17 cellular contexts compared by ENCODE assay signal in the genomic region with DNA sequence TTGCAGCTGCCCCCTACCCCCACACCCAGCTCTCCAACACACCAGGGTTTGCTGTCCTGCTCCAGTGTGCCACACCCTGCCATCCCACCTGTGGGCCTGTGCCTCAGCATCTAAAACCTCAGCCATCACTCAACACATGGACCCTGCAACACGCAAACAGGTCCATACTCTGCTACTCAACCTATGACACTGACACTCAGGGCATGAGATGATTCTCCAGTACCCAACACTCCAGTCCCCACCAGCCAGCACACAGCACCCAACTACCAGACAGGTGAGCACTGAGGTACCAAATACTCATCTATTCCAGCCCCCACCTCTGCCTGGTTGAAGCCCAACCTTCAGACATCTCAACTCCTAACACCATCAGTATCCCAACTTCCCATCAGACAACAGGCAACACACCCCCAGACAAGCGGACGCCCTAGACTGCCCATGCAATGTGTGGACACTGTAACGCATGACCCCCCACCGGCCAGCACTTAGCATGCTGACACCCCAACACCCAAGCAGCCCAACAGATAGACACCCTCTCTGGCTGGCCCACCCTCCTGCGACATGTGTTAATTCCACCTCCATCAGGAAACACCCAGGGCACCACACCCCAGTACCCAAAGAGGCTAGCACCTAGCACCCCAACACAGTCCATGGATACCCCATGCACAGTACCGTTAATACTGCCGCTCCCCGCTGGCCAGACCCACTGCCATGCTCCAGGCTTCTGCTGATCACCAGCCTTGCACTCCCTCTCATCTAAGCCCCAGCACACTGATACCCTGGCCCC. TPM values are rescaled to one million over a fixed set of nuclear protein-coding genes. Genes with fewer than 3 reads are reported as not detected.
A peak's percentile ranks its signal among the peaks of the same experiment; 100 is the strongest.
DNase-seq lines count a peak whose midpoint lies in the region; ATAC-seq lines count a peak whose summit lies in the region.
"Had no signal": no experiment of that assay in that cellular context is flagged by ENCODE, and none has a peak within 500 bp of the region (broad histone marks: within the 10 kb centered on the region; RNA-seq: fewer than 3 reads in every experiment).

No MANE protein-coding gene starts in this region.

- peaks cover 38% of the 10 kb centered on the region for H3K4me1 Mint-ChIP-seq in stimulated activated naive CD8-positive, alpha-beta T cell treated with anti-CD3 and anti-CD28 coated beads, Interleukin-15, Interleukin-2, amounts not matched to agents 100 ng/mL and 50 ng/mL, for 24 hours (ENCODE audit: low read depth)
- H3K4me1 Mint-ChIP-seq in activated T-helper 2 cell treated with anti-CD3 and anti-CD28 coated beads, Interferon-gamma antibody, Interleukin-2, Interleukin-4, amounts not matched to agents 10 μg/mL and 5 μg/mL and 100 μg/mL, durations not matched to agents 14 hours and 24 hours and 36 hours (ENCODE audit: low read depth): peaks cover 23% of the 10 kb centered on the region
- peaks cover 24 to 53% (median 48%) of the 10 kb centered on the region in 4 donors for H3K4me1 Mint-ChIP-seq in naive thymus-derived CD8-positive, alpha-beta T cell

- DNase-seq in stimulated activated naive CD8-positive, alpha-beta T cell treated with anti-CD3 and anti-CD28 coated beads, Interleukin-15, Interleukin-2, amounts not matched to agents 100 U/mL and 50 U/mL, for 24 hours: no peak
- no peak for DNase-seq in activated T-helper 2 cell treated with anti-CD3 and anti-CD28 coated beads, Interferon-gamma antibody, Interleukin-2, Interleukin-4, amounts not matched to agents 10 μg/mL and 5 μg/mL and 100 μg/mL, durations not matched to agents 14 hours and 24 hours and 36 hours (ENCODE audit: low spot score)
- DNase-seq in naive thymus-derived CD8-positive, alpha-beta T cell: no peak
- no peak for DNase-seq in GOT3 (lab: John Stamatoyannopoulos, UW)
- DNase-seq in islet precursor cell: no peak
- DNase-seq: activated CD4-positive, alpha-beta T cell treated with anti-CD3 and anti-CD28 coated beads for 4 hours; effector CD8-positive, alpha-beta T cell; HFFc6; Karpas-422; NCI-H2029 treated with DMSO at 0.1 percent for 48 hours; NCI-H446 treated with DMSO at 0.1 percent for 48 hours; NK-92 treated with Interleukin-12 subunit alpha and Interleukin-12 subunit beta, amount 100 ng/mL, for 24 hours; stimulated activated naive CD4-positive, alpha-beta T cell treated with Interleukin-2 at 50 U/mL for 16 hours; trophoblast cell had no signal

- no peaks in the 10 kb centered on the region for H3K27me3 Mint-ChIP-seq in stimulated activated naive CD8-positive, alpha-beta T cell treated with anti-CD3 and anti-CD28 coated beads, Interleukin-15, Interleukin-2, amounts not matched to agents 100 ng/mL and 50 ng/mL, for 24 hours
- no peaks in the 10 kb centered on the region for H3K27me3 Mint-ChIP-seq in activated T-helper 2 cell treated with anti-CD3 and anti-CD28 coated beads, Interferon-gamma antibody, Interleukin-2, Interleukin-4, amounts not matched to agents 10 μg/mL and 5 μg/mL and 100 μg/mL, durations not matched to agents 14 hours and 24 hours and 36 hours (ENCODE audit: low read depth)
- no peaks in the 10 kb centered on the region for H3K27me3 Mint-ChIP-seq in naive thymus-derived CD8-positive, alpha-beta T cell

- intact Hi-C loops in activated T-helper 2 cell treated with anti-CD3 and anti-CD28 coated beads, Interferon-gamma antibody, Interleukin-2, Interleukin-4, amounts not matched to agents 10 μg/mL and 5 μg/mL and 100 μg/mL, durations not matched to agents 14 hours and 24 hours and 36 hours (cut with micrococcal nuclease): no loop called here

- POLR2A ChIA-PET in naive thymus-derived CD8-positive, alpha-beta T cell (lab: Charles Lee): interaction anchor here (1.4 to 11.6 kb wide), 2 partner anchors 12 to 25 kb away, joined by 3 to 159 read pairs; a partner anchor contains a TSS

- peak overlapping the region; percentile 43 for H3K27ac Mint-ChIP-seq in stimulated activated naive CD8-positive, alpha-beta T cell treated with anti-CD3 and anti-CD28 coated beads, Interleukin-15, Interleukin-2, amounts not matched to agents 100 ng/mL and 50 ng/mL, for 24 hours
- peak overlapping the region; percentile 13 for H3K27ac Mint-ChIP-seq in activated T-helper 2 cell treated with anti-CD3 and anti-CD28 coated beads, Interferon-gamma antibody, Interleukin-2, Interleukin-4, amounts not matched to agents 10 μg/mL and 5 μg/mL and 100 μg/mL, durations not matched to agents 14 hours and 24 hours and 36 hours
- peak overlapping the region; percentile 17 to 92 (median 61) for H3K27ac Mint-ChIP-seq in naive thymus-derived CD8-positive, alpha-beta T cell
- H3K27ac Mint-ChIP-seq: HFFc6 had no signal

- ATAC-seq in stimulated activated naive CD8-positive, alpha-beta T cell treated with anti-CD3 and anti-CD28 coated beads, Interleukin-15, Interleukin-2, amounts not matched to agents 100 U/mL and 50 U/mL, for 24 hours: no peak
- ATAC-seq in naive thymus-derived CD8-positive, alpha-beta T cell: no peak
- ATAC-seq in HG03095 (IDR thresholded peaks at IDR 0.05; ENCODE audit: unreplicated experiment): no peak
- ATAC-seq: sciatic nerve had no signal

- H3K9me3 Mint-ChIP-seq in stimulated activated naive CD8-positive, alpha-beta T cell treated with anti-CD3 and anti-CD28 coated beads, Interleukin-15, Interleukin-2, amounts not matched to agents 100 ng/mL and 50 ng/mL, for 24 hours: no peaks in the 10 kb centered on the region
- H3K9me3 Mint-ChIP-seq in activated T-helper 2 cell treated with anti-CD3 and anti-CD28 coated beads, Interferon-gamma antibody, Interleukin-2, Interleukin-4, amounts not matched to agents 10 μg/mL and 5 μg/mL and 100 μg/mL, durations not matched to agents 14 hours and 24 hours and 36 hours: no peaks in the 10 kb centered on the region
- H3K9me3 Mint-ChIP-seq in naive thymus-derived CD8-positive, alpha-beta T cell: no peaks in the 10 kb centered on the region
- H3K9me3 Mint-ChIP-seq: HFFc6 had no signal

- H3K4me3 Mint-ChIP-seq in stimulated activated naive CD8-positive, alpha-beta T cell treated with anti-CD3 and anti-CD28 coated beads, Interleukin-15, Interleukin-2, amounts not matched to agents 100 ng/mL and 50 ng/mL, for 24 hours: no peak overlapping the region
- no peak overlapping the region for H3K4me3 Mint-ChIP-seq in activated T-helper 2 cell treated with anti-CD3 and anti-CD28 coated beads, Interferon-gamma antibody, Interleukin-2, Interleukin-4, amounts not matched to agents 10 μg/mL and 5 μg/mL and 100 μg/mL, durations not matched to agents 14 hours and 24 hours and 36 hours (ENCODE audit: low read depth)
- no peak overlapping the region for H3K4me3 Mint-ChIP-seq in naive thymus-derived CD8-positive, alpha-beta T cell
- H3K4me3 Mint-ChIP-seq: HFFc6 had no signal

- H3K36me3 Mint-ChIP-seq in stimulated activated naive CD8-positive, alpha-beta T cell treated with anti-CD3 and anti-CD28 coated beads, Interleukin-15, Interleukin-2, amounts not matched to agents 100 ng/mL and 50 ng/mL, for 24 hours (ENCODE audit: low read depth): peaks cover 52% of the 10 kb centered on the region
- H3K36me3 Mint-ChIP-seq in activated T-helper 2 cell treated with anti-CD3 and anti-CD28 coated beads, Interferon-gamma antibody, Interleukin-2, Interleukin-4, amounts not matched to agents 10 μg/mL and 5 μg/mL and 100 μg/mL, durations not matched to agents 14 hours and 24 hours and 36 hours (ENCODE audit: low read depth): peaks cover 70% of the 10 kb centered on the region
- H3K36me3 Mint-ChIP-seq in naive thymus-derived CD8-positive, alpha-beta T cell: peaks cover 0 to 65% (median 6%) of the 10 kb centered on the region in 3 donors

RNA-seq across cellular contexts. Expression of a gene that starts 25.1 kb away (rescaled TPM):
- total RNA-seq in activated T-helper 2 cell treated with anti-CD3 and anti-CD28 coated beads, Interferon-gamma antibody, Interleukin-2, Interleukin-4, amounts not matched to agents 10 μg/mL and 5 μg/mL and 100 μg/mL, durations not matched to agents 14 hours and 24 hours and 36 hours: 231 and 234 TPM in 2 replicates
- 100 to 1,000 TPM; 490 to 503 TPM for total RNA-seq in naive thymus-derived CD8-positive, alpha-beta T cell
- polyA plus RNA-seq in naive thymus-derived CD8-positive, alpha-beta T cell: 100 to 1,000 TPM; 131 to 168 (median 149) TPM
- total RNA-seq: HFFc6 had no signal
